In genomic region chrX:119502727-119503483, GRCh38 we compare ENCODE assay signal across 9 cellular contexts. TPM values are rescaled to one million over a fixed set of nuclear protein-coding genes. Genes with fewer than 3 reads are reported as not detected.
DNase-seq lines count a peak whose midpoint lies in the region; ATAC-seq and TF ChIP-seq lines count a peak whose summit lies in the region.
"Had no signal": no experiment of that assay in that cellular context is flagged by ENCODE, and none has a peak within 500 bp of the region (broad histone marks: within the 10 kb centered on the region; RNA-seq: fewer than 3 reads in every experiment).

No MANE protein-coding gene starts in this region.

- no peaks in the 10 kb centered on the region for H3K9me2 ChIP-seq in OCI-LY7 (ENCODE audit: insufficient read depth, low read length)

- no peaks in the 10 kb centered on the region for H3K79me1 ChIP-seq in IMR-90 (ENCODE audit: low read depth in 1 of 2, low read length in 2 of 2)

- ATAC-seq in IMR-90 (ENCODE audit: low read depth): peak; percentile 62
- ATAC-seq in stimulated activated memory B cell treated with anti-CD40 and anti-IgM and Interleukin-4, amounts not matched to agents 10 μg/mL and 1 μg/mL and 100 μg/mL, for 72 hours: no peak
- ATAC-seq in GM18867 (IDR thresholded peaks at IDR 0.05; ENCODE audit: unreplicated experiment): no peak
- ATAC-seq in GM19452 (IDR thresholded peaks at IDR 0.05; ENCODE audit: unreplicated experiment): no peak
- ATAC-seq in psoas muscle: no peak

- H4K20me1 ChIP-seq in IMR-90 (ENCODE audit: insufficient read depth, low read length) (no peaks in the 10 kb centered on the region; the same call in 1 of the 2 replicates), OCI-LY7 (ENCODE audit: insufficient read depth, low read length) (no peaks in the 10 kb centered on the region)

- peak overlapping the region; percentile 90 for H2BK20ac ChIP-seq in IMR-90 (ENCODE audit: low read depth, low read length)

- no peaks in the 10 kb centered on the region for H3K9me3 ChIP-seq in IMR-90 (ENCODE audit: control insufficient read depth, insufficient read depth, low read length)
- H3K9me3 ChIP-seq in OCI-LY7 (ENCODE audit: low read length): no peaks in the 10 kb centered on the region
- no peaks in the 10 kb centered on the region for H3K9me3 ChIP-seq in psoas muscle

- no CpG with 5 or more reads among the region's 11 CpGs for WGBS in IMR-90 (ENCODE audit: extremely low coverage in 2 of 2, insufficient read length in 1 of 2), 2 experiments
- WGBS in psoas muscle, 3 donors: 52 to 58% (median 57%) methylated on average over 11 of the region's 11 CpGs

- CTCF ChIA-PET in IMR-90 (lab: Yijun Ruan, JAX) (interaction anchor here (0.8 to 1.4 kb wide), 2 partner anchors 9 to 20 kb away, joined by 4 to 7 read pairs; no protein-coding TSS in a partner anchor), OCI-LY7 (lab: Charles Lee; ENCODE audit: unreplicated experiment) (no interaction called here)

- no peak for TF ChIP-seq CTCF in IMR-90 (conservative IDR thresholded peaks at IDR 0.05; ENCODE audit: low read depth, low read length)
- TF ChIP-seq CTCF in OCI-LY7 (conservative IDR thresholded peaks at IDR 0.05; ENCODE audit: low read length): no peak
- TF ChIP-seq CTCF in psoas muscle (IDR thresholded peaks at IDR 0.05): no peak

- H3K4me1 ChIP-seq in IMR-90 (ENCODE audit: control insufficient read depth, insufficient read depth, low read length) (peaks cover 7% of the 10 kb centered on the region), OCI-LY7 (ENCODE audit: insufficient read depth, low read length, poor library complexity, severe bottlenecking) (no peaks in the 10 kb centered on the region), psoas muscle (no peaks in the 10 kb centered on the region)

- peak overlapping the region; percentile 94 for H3K4ac ChIP-seq in IMR-90 (ENCODE audit: low read depth, low read length)

- H3K9ac ChIP-seq in IMR-90 (ENCODE audit: low read depth, low read length): no peak overlapping the region

- H3K4me1 Mint-ChIP-seq in T-helper 1 cell treated with Interleukin-12 subunit alpha and Interleukin-12 subunit beta and Interleukin-4 antibody, amounts not matched to agents 30 μg/mL and 1 μg/mL, for 36 hours (ENCODE audit: low read depth): peaks cover 9% of the 10 kb centered on the region
- H3K4me1 Mint-ChIP-seq in stimulated activated memory B cell treated with anti-CD40 and anti-IgM and Interleukin-4, amounts not matched to agents 10 μg/mL and 1 μg/mL and 100 μg/mL, for 72 hours: peaks cover 11% of the 10 kb centered on the region

- H3K27me3 Mint-ChIP-seq in T-helper 1 cell treated with Interleukin-12 subunit alpha and Interleukin-12 subunit beta and Interleukin-4 antibody, amounts not matched to agents 30 μg/mL and 1 μg/mL, for 36 hours (ENCODE audit: low read depth): no peaks in the 10 kb centered on the region
- no peaks in the 10 kb centered on the region for H3K27me3 Mint-ChIP-seq in stimulated activated memory B cell treated with anti-CD40 and anti-IgM and Interleukin-4, amounts not matched to agents 10 μg/mL and 1 μg/mL and 100 μg/mL, for 72 hours
- H3K27me3 Mint-ChIP-seq: IgD-negative memory B cell had no signal

- peak overlapping the region; percentile 97 for H2AK5ac ChIP-seq in IMR-90 (ENCODE audit: low read depth, low read length)

- H3K23ac ChIP-seq in IMR-90 (ENCODE audit: low read depth, low read length): peak overlapping the region; percentile 64; the same call in 1 of the 2 replicates

- H3K36me3 ChIP-seq in IMR-90 (ENCODE audit: control insufficient read depth, insufficient read depth, low read length) (no peaks in the 10 kb centered on the region), OCI-LY7 (ENCODE audit: insufficient read depth, low read length) (no peaks in the 10 kb centered on the region), psoas muscle (ENCODE audit: insufficient read depth in 1 of 2, low read depth in 1 of 2) (no peaks in the 10 kb centered on the region)

- H3K18ac ChIP-seq in IMR-90 (ENCODE audit: low read depth, low read length): peak overlapping the region; percentile 4; the same call in 1 of the 2 replicates

- peak overlapping the region; percentile 53; the same call in 1 of the 2 replicates for H3K56ac ChIP-seq in IMR-90 (ENCODE audit: extremely low read depth, insufficient read depth, low read length)

- intact Hi-C loops in IMR-90 (cut with micrococcal nuclease) (no loop called here), OCI-LY7 (cut with micrococcal nuclease; ENCODE audit: unreplicated experiment) (no loop called here), psoas muscle (cut with DNase I) (no loop called here)

- H3K4me3 ChIP-seq in IMR-90 (ENCODE audit: insufficient read depth, low read depth, low read length) (no peak overlapping the region), OCI-LY7 (ENCODE audit: low read depth, low read length, poor library complexity, severe bottlenecking) (no peak overlapping the region), psoas muscle (no peak overlapping the region)

- peak overlapping the region; percentile 53 for H2BK5ac ChIP-seq in IMR-90 (ENCODE audit: low read depth, low read length, poor library complexity, severe bottlenecking)

- peaks cover 11% of the 10 kb centered on the region for H3K9me1 ChIP-seq in IMR-90 (ENCODE audit: insufficient read depth, low read length)

- H3K79me2 ChIP-seq in OCI-LY7 (ENCODE audit: insufficient read depth, low read depth, low read length): no peaks in the 10 kb centered on the region

- no peaks in the 10 kb centered on the region for H3K36me3 Mint-ChIP-seq in T-helper 1 cell treated with Interleukin-12 subunit alpha and Interleukin-12 subunit beta and Interleukin-4 antibody, amounts not matched to agents 30 μg/mL and 1 μg/mL, for 36 hours (ENCODE audit: low read depth)
- no peaks in the 10 kb centered on the region for H3K36me3 Mint-ChIP-seq in stimulated activated memory B cell treated with anti-CD40 and anti-IgM and Interleukin-4, amounts not matched to agents 10 μg/mL and 1 μg/mL and 100 μg/mL, for 72 hours

- peak overlapping the region; percentile 78; the same call in 2 of the 3 replicates for H2BK15ac ChIP-seq in IMR-90 (ENCODE audit: low read depth, low read length)

- H3K4me3 Mint-ChIP-seq in T-helper 1 cell treated with Interleukin-12 subunit alpha and Interleukin-12 subunit beta and Interleukin-4 antibody, amounts not matched to agents 30 μg/mL and 1 μg/mL, for 36 hours: no peak overlapping the region
- no peak overlapping the region for H3K4me3 Mint-ChIP-seq in stimulated activated memory B cell treated with anti-CD40 and anti-IgM and Interleukin-4, amounts not matched to agents 10 μg/mL and 1 μg/mL and 100 μg/mL, for 72 hours

- H2BK120ac ChIP-seq in IMR-90 (ENCODE audit: low read depth, low read length): peak overlapping the region; percentile 93

- BruUV-seq in IMR-90 (replicated peaks; lab: Mats Ljungman, UMichigan): no TSS peak
- BruUV-seq in OCI-LY7 (replicated peaks; lab: Mats Ljungman, UMichigan): no TSS peak

- peak overlapping the region; percentile 90 for H4K91ac ChIP-seq in IMR-90 (ENCODE audit: insufficient read depth, low read depth, low read length)

- H3K27ac ChIP-seq in IMR-90 (ENCODE audit: insufficient read depth, low read length) (peak overlapping the region; percentile 84), OCI-LY7 (ENCODE audit: low read depth, low read length, poor library complexity, severe bottlenecking) (no peak overlapping the region), psoas muscle (no peak overlapping the region)

- no peak for TF ChIP-seq POLR2A in IMR-90 (IDR thresholded peaks at IDR 0.05; ENCODE audit: low read depth, low read length)

- H2AFZ ChIP-seq in IMR-90 (replicated peaks; ENCODE audit: low read length, poor library complexity) (peak overlapping the region; percentile 89), OCI-LY7 (ENCODE audit: low read length) (no peak overlapping the region)

- POLR2A ChIA-PET in IMR-90 (lab: Charles Lee; ENCODE audit: unreplicated experiment): no interaction called here
- POLR2A ChIA-PET in OCI-LY7 (lab: Charles Lee): no interaction called here

- peak overlapping the region; percentile 76 for H3K14ac ChIP-seq in IMR-90 (replicated peaks; ENCODE audit: low read depth, low read length)

- in situ Hi-C loops in IMR-90 (cut with MboI; ENCODE audit: low sequenced_read_pairs): loop anchor here (25.0 kb wide), 1 partner anchor 234 kb away; no protein-coding TSS in a partner anchor

- H3K27me3 ChIP-seq in IMR-90 (ENCODE audit: control insufficient read depth, insufficient read depth, low read length): no peaks in the 10 kb centered on the region
- no peaks in the 10 kb centered on the region for H3K27me3 ChIP-seq in psoas muscle (ENCODE audit: insufficient read depth in 3 of 3, low read length in 2 of 3)

- H4K8ac ChIP-seq in IMR-90 (ENCODE audit: low read depth in 2 of 2, low read length in 2 of 2): peak overlapping the region; percentile 72 to 88

- no peaks in the 10 kb centered on the region for H3K9me3 Mint-ChIP-seq in T-helper 1 cell treated with Interleukin-12 subunit alpha and Interleukin-12 subunit beta and Interleukin-4 antibody, amounts not matched to agents 30 μg/mL and 1 μg/mL, for 36 hours
- H3K9me3 Mint-ChIP-seq in stimulated activated memory B cell treated with anti-CD40 and anti-IgM and Interleukin-4, amounts not matched to agents 10 μg/mL and 1 μg/mL and 100 μg/mL, for 72 hours: no peaks in the 10 kb centered on the region
- H3K9me3 Mint-ChIP-seq: IgD-negative memory B cell had no signal

- peak overlapping the region; percentile 93 for H2AK9ac ChIP-seq in IMR-90 (replicated peaks; ENCODE audit: low read depth, low read length, poor library complexity)

- peak overlapping the region; percentile 41; the same call in 1 of the 2 replicates for H3K4me2 ChIP-seq in IMR-90 (ENCODE audit: low read depth, low read length)
- H3K4me2 ChIP-seq in OCI-LY7 (ENCODE audit: low read length): no peak overlapping the region

- no peak overlapping the region; the same call in 1 of the 2 replicates for H4K5ac ChIP-seq in IMR-90 (ENCODE audit: low read depth, low read length)

- DNase-seq in IMR-90: peak; percentile 38
- peak; percentile 20 for DNase-seq in fibroblast of gingiva (ENCODE audit: low read depth)
- no peak for DNase-seq in OCI-LY7 (ENCODE audit: low spot score)
- DNase-seq in psoas muscle: no peak

- TF ChIP-seq RAD21 in IMR-90 (IDR thresholded peaks at IDR 0.05; ENCODE audit: low read length): no peak

- peak overlapping the region; percentile 62 for H3K27ac Mint-ChIP-seq in T-helper 1 cell treated with Interleukin-12 subunit alpha and Interleukin-12 subunit beta and Interleukin-4 antibody, amounts not matched to agents 30 μg/mL and 1 μg/mL, for 36 hours
- H3K27ac Mint-ChIP-seq in stimulated activated memory B cell treated with anti-CD40 and anti-IgM and Interleukin-4, amounts not matched to agents 10 μg/mL and 1 μg/mL and 100 μg/mL, for 72 hours: peak overlapping the region; percentile 31
- H3K27ac Mint-ChIP-seq: IgD-negative memory B cell had no signal

- dilution Hi-C loops in IMR-90 (cut with HindIII; ENCODE audit: low sequenced_read_pairs, unreplicated experiment): no loop called here

RNA-seq across cellular contexts. Expression of gene SLC25A5, which starts 34.7 kb away (rescaled TPM):
- 216 and 282 TPM in 2 replicates for total RNA-seq in IMR-90 (2012; rRNA removed)
- polyA plus RNA-seq in IMR-90 (2012; rRNA removed): 247 and 337 TPM in 2 replicates
- polyA plus RNA-seq in IMR-90 (2012; cell fraction: cytosol; rRNA removed): 176 and 222 TPM in 2 replicates
- 114 and 168 TPM in 2 replicates for polyA plus RNA-seq in IMR-90 (2012; cell fraction: nucleus; rRNA removed; ENCODE audit: low replicate concordance)
- 203 and 231 TPM in 2 replicates for total RNA-seq in OCI-LY7 (2014; rRNA removed; shearing (Covaris generic))
- total RNA-seq in OCI-LY7 (2022): 525 and 531 TPM in 2 replicates
- total RNA-seq in psoas muscle: 100 to 1,000 TPM in 1 of 4 donors, 10 to 100 TPM in 3; 48.1 to 116 (median 59.6) TPM
- polyA plus RNA-seq in psoas muscle: 100 to 1,000 TPM in 1 of 3 donors, 10 to 100 TPM in 2; 29.1 to 304 (median 73.8) TPM

Comparison
In these comparisons a context has a peak if more than half of its experiments do, and no peak if none do; other contexts are left out.
1. DNase-seq: peak in IMR-90 (single experiment) and fibroblast of gingiva (single experiment); none in OCI-LY7 (single experiment) and psoas muscle (0 of 2).